ENCODE assay signal across 6 cellular contexts in genomic region chr14:30728471-30728870, GRCh38.
"Had no signal": no experiment of that assay in that cellular context is flagged by ENCODE, and none has a peak within 500 bp of the region (broad histone marks: within the 10 kb centered on the region; RNA-seq: fewer than 3 reads in every experiment).

No MANE protein-coding gene starts in this region.

- H2AFZ ChIP-seq: GM23338 had no signal

- ATAC-seq: GM23338, K562 had no signal

- H3K4me3 ChIP-seq: GM23338, K562 had no signal

- H3K4me2 ChIP-seq: GM23338 had no signal

- DNase-seq: H9, HCEC 1CT, HFFc6, KG1 had no signal
